In the genomic region with DNA sequence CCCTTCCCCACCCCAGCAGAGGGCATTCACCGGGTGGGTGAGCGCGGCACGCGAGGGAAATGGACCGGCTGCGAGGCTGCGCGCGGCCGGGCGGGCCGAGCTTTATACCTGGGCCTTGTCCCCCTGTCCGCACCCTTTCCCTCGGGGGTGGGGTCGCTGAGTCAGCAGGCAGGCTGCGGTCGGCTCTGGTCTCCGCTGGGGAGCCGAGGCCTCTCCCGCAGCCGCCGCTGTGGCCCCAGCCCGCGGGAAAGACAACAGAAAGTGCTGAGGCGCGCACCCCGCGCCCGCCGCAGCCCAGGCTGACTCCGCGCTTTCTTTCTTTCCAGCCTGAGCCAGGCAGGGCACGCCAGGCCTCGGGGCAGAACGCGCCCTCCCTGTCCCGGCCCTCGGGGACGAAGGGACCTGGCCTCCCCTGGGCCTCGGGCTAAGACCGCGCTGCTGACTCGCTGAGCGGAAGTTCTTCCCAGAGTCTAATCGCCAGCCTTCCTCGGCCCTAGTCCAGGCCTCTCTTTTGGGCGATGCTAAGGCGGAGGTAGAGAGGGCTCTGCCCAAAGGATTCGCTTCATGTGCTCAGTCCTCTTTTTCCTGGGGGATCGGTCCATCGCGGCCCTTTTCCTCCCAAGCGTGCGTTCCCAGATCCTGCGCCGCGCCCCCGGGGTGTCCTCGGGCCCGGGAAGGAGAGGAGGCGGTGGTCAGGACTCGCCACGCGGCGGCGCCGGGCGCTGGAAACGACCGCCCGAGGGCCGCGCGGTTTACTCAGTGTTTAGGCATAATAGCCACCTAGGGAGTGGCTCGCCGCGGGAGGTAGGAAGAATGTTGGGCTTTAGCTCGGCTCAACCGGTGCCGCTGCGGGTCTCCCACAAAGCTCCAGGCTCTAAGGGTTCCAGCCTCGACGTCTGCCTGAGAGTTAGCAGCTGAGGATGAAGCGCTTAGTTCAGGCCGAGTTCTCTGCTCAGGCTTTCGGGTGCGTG, we compare ENCODE assay signal across 1 cellular context.
A peak's percentile ranks its signal among the peaks of the same experiment; 100 is the strongest.
TF ChIP-seq lines count a peak whose summit lies in the region.

A gene with protein sequence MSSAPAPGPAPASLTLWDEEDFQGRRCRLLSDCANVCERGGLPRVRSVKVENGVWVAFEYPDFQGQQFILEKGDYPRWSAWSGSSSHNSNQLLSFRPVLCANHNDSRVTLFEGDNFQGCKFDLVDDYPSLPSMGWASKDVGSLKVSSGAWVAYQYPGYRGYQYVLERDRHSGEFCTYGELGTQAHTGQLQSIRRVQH (minus strand): TSS at position 78 of the 971 bp plus-strand sequence. CDS start 246 bp downstream, outside the sequence.

TF ChIP-seq in HepG2, 621 proteins besides CTCF, POLR2A, EP300 and RAD21 (continued from another document and continues in another):
- TF ChIP-seq, protein P1, sequence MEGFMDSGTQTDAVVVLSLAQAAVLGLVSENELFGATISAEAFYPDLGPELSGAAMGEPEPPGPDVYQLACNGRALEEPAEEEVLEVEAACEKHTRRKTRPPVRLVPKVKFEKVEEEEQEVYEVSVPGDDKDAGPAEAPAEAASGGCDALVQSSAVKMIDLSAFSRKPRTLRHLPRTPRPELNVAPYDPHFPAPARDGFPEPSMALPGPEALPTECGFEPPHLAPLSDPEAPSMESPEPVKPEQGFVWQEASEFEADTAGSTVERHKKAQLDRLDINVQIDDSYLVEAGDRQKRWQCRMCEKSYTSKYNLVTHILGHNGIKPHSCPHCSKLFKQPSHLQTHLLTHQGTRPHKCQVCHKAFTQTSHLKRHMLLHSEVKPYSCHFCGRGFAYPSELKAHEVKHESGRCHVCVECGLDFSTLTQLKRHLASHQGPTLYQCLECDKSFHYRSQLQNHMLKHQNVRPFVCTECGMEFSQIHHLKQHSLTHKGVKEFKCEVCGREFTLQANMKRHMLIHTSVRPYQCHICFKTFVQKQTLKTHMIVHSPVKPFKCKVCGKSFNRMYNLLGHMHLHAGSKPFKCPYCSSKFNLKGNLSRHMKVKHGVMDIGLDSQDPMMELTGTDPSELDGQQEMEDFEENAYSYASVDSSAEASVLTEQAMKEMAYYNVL (CRISPR knock-in tag; IDR thresholded peaks at IDR 0.05; ENCODE audit: borderline replicate concordance): 0 out of 2 replicates have a peak, but pooled peaks have one; percentile 31
- TF ChIP-seq, protein P2, sequence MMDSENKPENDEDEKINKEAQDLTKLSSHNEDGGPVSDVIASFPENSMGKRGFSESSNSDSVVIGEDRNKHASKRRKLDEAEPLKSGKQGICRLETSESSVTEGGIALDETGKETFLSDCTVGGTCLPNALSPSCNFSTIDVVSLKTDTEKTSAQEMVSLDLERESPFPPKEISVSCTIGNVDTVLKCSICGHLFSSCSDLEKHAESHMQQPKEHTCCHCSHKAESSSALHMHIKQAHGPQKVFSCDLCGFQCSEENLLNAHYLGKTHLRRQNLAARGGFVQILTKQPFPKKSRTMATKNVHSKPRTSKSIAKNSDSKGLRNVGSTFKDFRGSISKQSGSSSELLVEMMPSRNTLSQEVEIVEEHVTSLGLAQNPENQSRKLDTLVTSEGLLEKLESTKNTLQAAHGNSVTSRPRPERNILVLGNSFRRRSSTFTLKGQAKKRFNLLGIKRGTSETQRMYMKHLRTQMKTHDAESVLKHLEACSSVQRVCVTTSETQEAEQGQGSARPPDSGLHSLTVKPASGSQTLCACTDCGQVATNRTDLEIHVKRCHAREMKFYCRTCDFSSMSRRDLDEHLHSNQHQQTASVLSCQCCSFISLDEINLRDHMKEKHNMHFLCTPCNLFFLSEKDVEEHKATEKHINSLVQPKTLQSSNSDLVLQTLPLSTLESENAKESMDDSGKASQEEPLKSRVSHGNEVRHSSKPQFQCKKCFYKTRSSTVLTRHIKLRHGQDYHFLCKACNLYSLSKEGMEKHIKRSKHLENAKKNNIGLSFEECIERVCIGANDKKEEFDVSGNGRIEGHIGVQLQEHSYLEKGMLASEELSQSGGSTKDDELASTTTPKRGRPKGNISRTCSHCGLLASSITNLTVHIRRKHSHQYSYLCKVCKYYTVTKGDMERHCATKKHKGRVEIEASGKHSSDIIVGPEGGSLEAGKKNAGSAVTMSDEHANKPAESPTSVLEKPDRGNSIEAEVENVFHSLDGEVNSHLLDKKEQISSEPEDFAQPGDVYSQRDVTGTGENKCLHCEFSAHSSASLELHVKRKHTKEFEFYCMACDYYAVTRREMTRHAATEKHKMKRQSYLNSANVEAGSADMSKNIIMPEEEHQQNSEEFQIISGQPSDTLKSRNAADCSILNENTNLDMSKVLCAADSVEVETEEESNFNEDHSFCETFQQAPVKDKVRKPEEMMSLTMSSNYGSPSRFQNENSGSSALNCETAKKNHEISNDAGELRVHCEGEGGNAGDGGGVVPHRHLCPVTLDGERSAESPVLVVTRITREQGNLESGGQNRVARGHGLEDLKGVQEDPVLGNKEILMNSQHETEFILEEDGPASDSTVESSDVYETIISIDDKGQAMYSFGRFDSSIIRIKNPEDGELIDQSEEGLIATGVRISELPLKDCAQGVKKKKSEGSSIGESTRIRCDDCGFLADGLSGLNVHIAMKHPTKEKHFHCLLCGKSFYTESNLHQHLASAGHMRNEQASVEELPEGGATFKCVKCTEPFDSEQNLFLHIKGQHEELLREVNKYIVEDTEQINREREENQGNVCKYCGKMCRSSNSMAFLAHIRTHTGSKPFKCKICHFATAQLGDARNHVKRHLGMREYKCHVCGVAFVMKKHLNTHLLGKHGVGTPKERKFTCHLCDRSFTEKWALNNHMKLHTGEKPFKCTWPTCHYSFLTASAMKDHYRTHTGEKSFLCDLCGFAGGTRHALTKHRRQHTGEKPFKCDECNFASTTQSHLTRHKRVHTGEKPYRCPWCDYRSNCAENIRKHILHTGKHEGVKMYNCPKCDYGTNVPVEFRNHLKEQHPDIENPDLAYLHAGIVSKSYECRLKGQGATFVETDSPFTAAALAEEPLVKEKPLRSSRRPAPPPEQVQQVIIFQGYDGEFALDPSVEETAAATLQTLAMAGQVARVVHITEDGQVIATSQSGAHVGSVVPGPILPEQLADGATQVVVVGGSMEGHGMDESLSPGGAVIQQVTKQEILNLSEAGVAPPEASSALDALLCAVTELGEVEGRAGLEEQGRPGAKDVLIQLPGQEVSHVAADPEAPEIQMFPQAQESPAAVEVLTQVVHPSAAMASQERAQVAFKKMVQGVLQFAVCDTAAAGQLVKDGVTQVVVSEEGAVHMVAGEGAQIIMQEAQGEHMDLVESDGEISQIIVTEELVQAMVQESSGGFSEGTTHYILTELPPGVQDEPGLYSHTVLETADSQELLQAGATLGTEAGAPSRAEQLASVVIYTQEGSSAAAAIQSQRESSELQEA (CRISPR knock-in tag; IDR thresholded peaks at IDR 0.05; ENCODE audit: not compliant biosample characterization): peak; percentile 49
- TF ChIP-seq ARID2 (CRISPR knock-in tag; IDR thresholded peaks at IDR 0.05; ENCODE audit: borderline replicate concordance) (0 out of 2 replicates have a peak, but pooled peaks have one; percentile 54), ZNF138 (CRISPR knock-in tag; IDR thresholded peaks at IDR 0.05; ENCODE audit: low read depth) (no peak), MAZ (IDR thresholded peaks at IDR 0.05; ENCODE audit: borderline replicate concordance, low read depth, low read length) (no peak), MAZ (CRISPR knock-in tag; IDR thresholded peaks at IDR 0.05; ENCODE audit: low read depth) (0 out of 2 replicates have a peak, but pooled peaks have one; percentile 20), ZNF17 (CRISPR knock-in tag; IDR thresholded peaks at IDR 0.05) (no peak), ZNF772 (CRISPR knock-in tag; IDR thresholded peaks at IDR 0.05) (0 out of 2 replicates have a peak, but pooled peaks have one; percentile 12), CBFB (CRISPR knock-in tag; IDR thresholded peaks at IDR 0.05) (no peak), EZH2 (conservative IDR thresholded peaks at IDR 0.05; ENCODE audit: low read depth, low read length) (peak; percentile 98), NFE2 (CRISPR knock-in tag; IDR thresholded peaks at IDR 0.05) (no peak)
- TF ChIP-seq, protein P3, sequence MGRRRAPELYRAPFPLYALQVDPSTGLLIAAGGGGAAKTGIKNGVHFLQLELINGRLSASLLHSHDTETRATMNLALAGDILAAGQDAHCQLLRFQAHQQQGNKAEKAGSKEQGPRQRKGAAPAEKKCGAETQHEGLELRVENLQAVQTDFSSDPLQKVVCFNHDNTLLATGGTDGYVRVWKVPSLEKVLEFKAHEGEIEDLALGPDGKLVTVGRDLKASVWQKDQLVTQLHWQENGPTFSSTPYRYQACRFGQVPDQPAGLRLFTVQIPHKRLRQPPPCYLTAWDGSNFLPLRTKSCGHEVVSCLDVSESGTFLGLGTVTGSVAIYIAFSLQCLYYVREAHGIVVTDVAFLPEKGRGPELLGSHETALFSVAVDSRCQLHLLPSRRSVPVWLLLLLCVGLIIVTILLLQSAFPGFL (CRISPR knock-in tag; IDR thresholded peaks at IDR 0.05): no peak
- TF ChIP-seq, protein P4, sequence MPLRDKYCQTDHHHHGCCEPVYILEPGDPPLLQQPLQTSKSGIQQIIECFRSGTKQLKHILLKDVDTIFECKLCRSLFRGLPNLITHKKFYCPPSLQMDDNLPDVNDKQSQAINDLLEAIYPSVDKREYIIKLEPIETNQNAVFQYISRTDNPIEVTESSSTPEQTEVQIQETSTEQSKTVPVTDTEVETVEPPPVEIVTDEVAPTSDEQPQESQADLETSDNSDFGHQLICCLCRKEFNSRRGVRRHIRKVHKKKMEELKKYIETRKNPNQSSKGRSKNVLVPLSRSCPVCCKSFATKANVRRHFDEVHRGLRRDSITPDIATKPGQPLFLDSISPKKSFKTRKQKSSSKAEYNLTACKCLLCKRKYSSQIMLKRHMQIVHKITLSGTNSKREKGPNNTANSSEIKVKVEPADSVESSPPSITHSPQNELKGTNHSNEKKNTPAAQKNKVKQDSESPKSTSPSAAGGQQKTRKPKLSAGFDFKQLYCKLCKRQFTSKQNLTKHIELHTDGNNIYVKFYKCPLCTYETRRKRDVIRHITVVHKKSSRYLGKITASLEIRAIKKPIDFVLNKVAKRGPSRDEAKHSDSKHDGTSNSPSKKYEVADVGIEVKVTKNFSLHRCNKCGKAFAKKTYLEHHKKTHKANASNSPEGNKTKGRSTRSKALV (CRISPR knock-in tag; IDR thresholded peaks at IDR 0.05): peak; percentile 75; the same call in 1 of the 2 replicates
- TF ChIP-seq, protein P5, sequence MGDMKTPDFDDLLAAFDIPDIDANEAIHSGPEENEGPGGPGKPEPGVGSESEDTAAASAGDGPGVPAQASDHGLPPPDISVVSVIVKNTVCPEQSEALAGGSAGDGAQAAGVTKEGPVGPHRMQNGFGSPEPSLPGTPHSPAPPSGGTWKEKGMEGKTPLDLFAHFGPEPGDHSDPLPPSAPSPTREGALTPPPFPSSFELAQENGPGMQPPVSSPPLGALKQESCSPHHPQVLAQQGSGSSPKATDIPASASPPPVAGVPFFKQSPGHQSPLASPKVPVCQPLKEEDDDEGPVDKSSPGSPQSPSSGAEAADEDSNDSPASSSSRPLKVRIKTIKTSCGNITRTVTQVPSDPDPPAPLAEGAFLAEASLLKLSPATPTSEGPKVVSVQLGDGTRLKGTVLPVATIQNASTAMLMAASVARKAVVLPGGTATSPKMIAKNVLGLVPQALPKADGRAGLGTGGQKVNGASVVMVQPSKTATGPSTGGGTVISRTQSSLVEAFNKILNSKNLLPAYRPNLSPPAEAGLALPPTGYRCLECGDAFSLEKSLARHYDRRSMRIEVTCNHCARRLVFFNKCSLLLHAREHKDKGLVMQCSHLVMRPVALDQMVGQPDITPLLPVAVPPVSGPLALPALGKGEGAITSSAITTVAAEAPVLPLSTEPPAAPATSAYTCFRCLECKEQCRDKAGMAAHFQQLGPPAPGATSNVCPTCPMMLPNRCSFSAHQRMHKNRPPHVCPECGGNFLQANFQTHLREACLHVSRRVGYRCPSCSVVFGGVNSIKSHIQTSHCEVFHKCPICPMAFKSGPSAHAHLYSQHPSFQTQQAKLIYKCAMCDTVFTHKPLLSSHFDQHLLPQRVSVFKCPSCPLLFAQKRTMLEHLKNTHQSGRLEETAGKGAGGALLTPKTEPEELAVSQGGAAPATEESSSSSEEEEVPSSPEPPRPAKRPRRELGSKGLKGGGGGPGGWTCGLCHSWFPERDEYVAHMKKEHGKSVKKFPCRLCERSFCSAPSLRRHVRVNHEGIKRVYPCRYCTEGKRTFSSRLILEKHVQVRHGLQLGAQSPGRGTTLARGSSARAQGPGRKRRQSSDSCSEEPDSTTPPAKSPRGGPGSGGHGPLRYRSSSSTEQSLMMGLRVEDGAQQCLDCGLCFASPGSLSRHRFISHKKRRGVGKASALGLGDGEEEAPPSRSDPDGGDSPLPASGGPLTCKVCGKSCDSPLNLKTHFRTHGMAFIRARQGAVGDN (CRISPR knock-in tag; IDR thresholded peaks at IDR 0.05): peak; percentile 41
- TF ChIP-seq, protein P6, sequence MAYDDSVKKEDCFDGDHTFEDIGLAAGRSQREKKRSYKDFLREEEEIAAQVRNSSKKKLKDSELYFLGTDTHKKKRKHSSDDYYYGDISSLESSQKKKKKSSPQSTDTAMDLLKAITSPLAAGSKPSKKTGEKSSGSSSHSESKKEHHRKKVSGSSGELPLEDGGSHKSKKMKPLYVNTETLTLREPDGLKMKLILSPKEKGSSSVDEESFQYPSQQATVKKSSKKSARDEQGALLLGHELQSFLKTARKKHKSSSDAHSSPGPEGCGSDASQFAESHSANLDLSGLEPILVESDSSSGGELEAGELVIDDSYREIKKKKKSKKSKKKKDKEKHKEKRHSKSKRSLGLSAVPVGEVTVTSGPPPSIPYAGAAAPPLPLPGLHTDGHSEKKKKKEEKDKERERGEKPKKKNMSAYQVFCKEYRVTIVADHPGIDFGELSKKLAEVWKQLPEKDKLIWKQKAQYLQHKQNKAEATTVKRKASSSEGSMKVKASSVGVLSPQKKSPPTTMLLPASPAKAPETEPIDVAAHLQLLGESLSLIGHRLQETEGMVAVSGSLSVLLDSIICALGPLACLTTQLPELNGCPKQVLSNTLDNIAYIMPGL (CRISPR knock-in tag; IDR thresholded peaks at IDR 0.05; ENCODE audit: borderline replicate concordance in 1 of 2, low read depth in 1 of 2): no peak
- TF ChIP-seq, protein P7, sequence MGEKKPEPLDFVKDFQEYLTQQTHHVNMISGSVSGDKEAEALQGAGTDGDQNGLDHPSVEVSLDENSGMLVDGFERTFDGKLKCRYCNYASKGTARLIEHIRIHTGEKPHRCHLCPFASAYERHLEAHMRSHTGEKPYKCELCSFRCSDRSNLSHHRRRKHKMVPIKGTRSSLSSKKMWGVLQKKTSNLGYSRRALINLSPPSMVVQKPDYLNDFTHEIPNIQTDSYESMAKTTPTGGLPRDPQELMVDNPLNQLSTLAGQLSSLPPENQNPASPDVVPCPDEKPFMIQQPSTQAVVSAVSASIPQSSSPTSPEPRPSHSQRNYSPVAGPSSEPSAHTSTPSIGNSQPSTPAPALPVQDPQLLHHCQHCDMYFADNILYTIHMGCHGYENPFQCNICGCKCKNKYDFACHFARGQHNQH (CRISPR knock-in tag; IDR thresholded peaks at IDR 0.05): no peak
- TF ChIP-seq, protein P8, sequence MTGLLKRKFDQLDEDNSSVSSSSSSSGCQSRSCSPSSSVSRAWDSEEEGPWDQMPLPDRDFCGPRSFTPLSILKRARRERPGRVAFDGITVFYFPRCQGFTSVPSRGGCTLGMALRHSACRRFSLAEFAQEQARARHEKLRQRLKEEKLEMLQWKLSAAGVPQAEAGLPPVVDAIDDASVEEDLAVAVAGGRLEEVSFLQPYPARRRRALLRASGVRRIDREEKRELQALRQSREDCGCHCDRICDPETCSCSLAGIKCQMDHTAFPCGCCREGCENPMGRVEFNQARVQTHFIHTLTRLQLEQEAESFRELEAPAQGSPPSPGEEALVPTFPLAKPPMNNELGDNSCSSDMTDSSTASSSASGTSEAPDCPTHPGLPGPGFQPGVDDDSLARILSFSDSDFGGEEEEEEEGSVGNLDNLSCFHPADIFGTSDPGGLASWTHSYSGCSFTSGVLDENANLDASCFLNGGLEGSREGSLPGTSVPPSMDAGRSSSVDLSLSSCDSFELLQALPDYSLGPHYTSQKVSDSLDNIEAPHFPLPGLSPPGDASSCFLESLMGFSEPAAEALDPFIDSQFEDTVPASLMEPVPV (CRISPR knock-in tag; IDR thresholded peaks at IDR 0.05): peak; percentile 67; the same call in 1 of the 2 replicates
